Comparison of ENCODE assay signal across 14 cellular contexts in the genomic region with DNA sequence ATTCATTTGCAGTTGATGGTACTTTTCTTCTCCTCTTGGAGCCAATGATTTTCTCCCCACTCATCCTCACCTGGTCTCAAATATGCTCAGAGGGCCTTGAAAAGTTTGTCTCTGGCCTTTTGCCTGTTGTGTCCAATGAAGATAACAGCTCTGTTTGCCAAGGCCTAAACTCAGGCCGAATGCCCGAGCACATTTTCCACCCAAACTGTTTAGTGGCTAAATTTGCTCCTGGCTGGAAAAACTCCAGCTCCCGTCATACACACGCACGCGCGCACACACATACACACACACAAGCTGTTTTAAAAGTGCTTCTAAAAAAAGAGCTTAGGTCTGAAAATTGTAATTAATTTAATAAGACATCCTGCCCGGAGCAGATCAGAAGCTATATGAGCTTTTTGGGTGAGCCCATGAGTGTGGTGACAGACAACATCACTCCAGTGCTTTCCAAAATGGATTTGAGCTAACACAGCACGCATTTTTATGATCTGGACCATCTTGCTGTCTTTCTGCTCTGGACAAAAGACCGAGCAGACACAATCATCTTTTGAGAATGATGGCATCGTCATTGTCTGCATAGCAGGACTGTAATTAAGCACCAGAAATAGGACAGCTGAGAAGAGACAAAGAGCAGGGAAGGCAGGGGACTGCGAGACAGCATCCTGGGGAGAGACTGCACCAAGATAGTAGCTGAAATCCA. TPM values are rescaled to one million over a fixed set of nuclear protein-coding genes. Genes with fewer than 3 reads are reported as not detected.
"Had no signal": no experiment of that assay in that cellular context is flagged by ENCODE, and none has a peak within 500 bp of the region (broad histone marks: within the 10 kb centered on the region; RNA-seq: fewer than 3 reads in every experiment).

No MANE protein-coding gene starts in this region.

- H3K27ac ChIP-seq: tibial nerve had no signal

- H3K4me3 ChIP-seq: skin epidermis, tibial nerve had no signal

- H3K9me3 ChIP-seq: tibial nerve had no signal

- DNase-seq: activated CD4-positive, alpha-beta T cell treated with anti-CD3 and anti-CD28 coated beads, Interleukin-2, amount 10 ng/mL, durations not matched to agents 24 days and 14 days; activated CD8-positive, alpha-beta memory T cell treated with anti-CD3 and anti-CD28 coated beads for 24 hours; activated naive CD4-positive, alpha-beta T cell treated with anti-CD3 and anti-CD28 coated beads for 36 hours; central memory CD4-positive, alpha-beta T cell; effector memory CD8-positive, alpha-beta T cell; natural killer cell; occipital lobe had no signal

- ATAC-seq: effector memory CD8-positive, alpha-beta T cell; natural killer cell; WTC11 had no signal

- H3K36me3 ChIP-seq: tibial nerve had no signal

RNA-seq across cellular contexts. Expression of a gene that starts 48.9 kb away (rescaled TPM):
- total RNA-seq: activated CD4-positive, alpha-beta T cell treated with anti-CD3 and anti-CD28 coated beads, Interleukin-2, amount 10 ng/mL, durations not matched to agents 24 days and 14 days; activated naive CD4-positive, alpha-beta T cell treated with anti-CD3 and anti-CD28 coated beads for 36 hours; glomerular endothelial cell; lung microvascular endothelial cell; natural killer cell; occipital lobe; pulmonary artery endothelial cell; T-helper 1 cell treated with Interleukin-12 subunit alpha and Interleukin-12 subunit beta and Interleukin-4 antibody, amounts not matched to agents 30 ng/mL and 1 ng/mL, for 36 hours had no signal
